In the genomic region with DNA sequence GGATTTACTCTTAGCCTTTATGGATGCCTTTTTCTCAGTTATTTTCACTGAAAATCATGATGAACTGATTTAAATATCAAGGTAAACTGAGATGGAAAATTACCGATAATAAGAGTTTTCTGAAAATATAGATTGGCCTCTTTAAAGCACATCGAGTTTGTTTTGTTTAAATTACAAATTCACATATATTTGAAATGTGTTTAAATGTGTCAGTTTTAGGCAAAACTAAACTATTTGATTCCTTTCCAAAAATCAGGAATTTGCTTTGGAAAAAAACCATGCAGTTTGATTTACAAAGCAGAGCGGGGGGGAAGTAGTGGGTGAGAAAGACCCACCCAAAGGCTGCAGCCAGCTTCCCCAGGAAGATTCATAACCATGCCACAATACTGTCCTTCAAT, we compare ENCODE assay signal across 15 cellular contexts. TPM values are rescaled to one million over a fixed set of nuclear protein-coding genes. Genes with fewer than 3 reads are reported as not detected.
DNase-seq lines count a peak whose midpoint lies in the region; ATAC-seq and TF ChIP-seq lines count a peak whose summit lies in the region.
"Had no signal": no experiment of that assay in that cellular context is flagged by ENCODE, and none has a peak within 500 bp of the region (broad histone marks: within the 10 kb centered on the region; RNA-seq: fewer than 3 reads in every experiment).

No MANE protein-coding gene starts in this region.

- H2AFZ ChIP-seq in GM23248, result no peak overlapping the region

- 21 to 29% methylated on average over 3 of the region's 3 CpGs for WGBS in GM23248 (ENCODE audit: low coverage in 1 of 2, low lambda C conversion rate in 2 of 2, missing lambda C conversion rate in 2 of 2), 2 experiments
- WGBS in spleen, 5 donors, result 72 to 86% (median 77%) methylated on average over 3 of the region's 3 CpGs

- H3K36me3 Mint-ChIP-seq in activated B cell treated with CpG ODN at 0.5 μM for 24 hours (ENCODE audit: low read depth), result no peaks in the 10 kb centered on the region
- H3K36me3 Mint-ChIP-seq in activated T-cell treated with anti-CD3 and anti-CD28 coated beads, Interleukin-2, amount 50 U/mL, for 4 hours (ENCODE audit: insufficient read depth), result no peaks in the 10 kb centered on the region

- H3K4me3 ChIP-seq in GM23248 (no peak overlapping the region), lower lobe of right lung (no peak overlapping the region), spleen (no peak overlapping the region)
- H3K4me3 ChIP-seq: breast epithelium, MG63 had no signal

- H3K4me1 Mint-ChIP-seq in activated B cell treated with CpG ODN at 0.5 μM for 24 hours, result peaks cover 70% of the 10 kb centered on the region
- peaks cover 62% of the 10 kb centered on the region for H3K4me1 Mint-ChIP-seq in activated T-cell treated with anti-CD3 and anti-CD28 coated beads, Interleukin-2, amount 50 U/mL, for 4 hours (ENCODE audit: low read depth)

- no peak for DNase-seq in GM23248
- no peak for DNase-seq in activated B cell treated with CpG ODN at 0.5 μM for 24 hours
- no peak for DNase-seq in lower lobe of right lung
- no peak for DNase-seq in spleen
- DNase-seq in activated T-cell treated with anti-CD3 and anti-CD28 coated beads, Interleukin-2, amount 50 U/mL, for 4 hours, result no peak
- no peak for DNase-seq in activated CD4-positive, CD25-positive, alpha-beta regulatory T cell (lab: John Stamatoyannopoulos, UW)
- DNase-seq in activated CD4-positive, CD25-positive, alpha-beta regulatory T cell treated with anti-CD3 and anti-CD28 coated beads, Interleukin-2, amount 50 U/mL, for 72 hours, result no peak
- DNase-seq: activated CD4-positive, alpha-beta T cell treated with anti-CD3 and anti-CD28 coated beads for 4 hours; COR-L47; MG63; stimulated activated CD4-positive, alpha-beta T cell treated with anti-CD3 and anti-CD28 coated beads, Interleukin-12 subunit alpha, Interleukin-12 subunit beta, amount 100 ng/mL, for 4 hours had no signal

- no peaks in the 10 kb centered on the region for H3K27me3 Mint-ChIP-seq in activated B cell treated with CpG ODN at 0.5 μM for 24 hours
- no peaks in the 10 kb centered on the region for H3K27me3 Mint-ChIP-seq in activated T-cell treated with anti-CD3 and anti-CD28 coated beads, Interleukin-2, amount 50 U/mL, for 4 hours (ENCODE audit: low read depth)
- H3K27me3 Mint-ChIP-seq: activated T-helper 17 cell treated with anti-CD3 and anti-CD28 coated beads, Interleukin-2, amount 50 U/mL, for 72 hours had no signal

- H3K27ac Mint-ChIP-seq in activated B cell treated with CpG ODN at 0.5 μM for 24 hours, result peak overlapping the region; percentile 69
- H3K27ac Mint-ChIP-seq: activated T-helper 17 cell treated with anti-CD3 and anti-CD28 coated beads, Interleukin-2, amount 50 U/mL, for 72 hours had no signal

- H3K36me3 ChIP-seq in GM23248 (ENCODE audit: low read depth) (no peaks in the 10 kb centered on the region), lower lobe of right lung (no peaks in the 10 kb centered on the region), spleen (no peaks in the 10 kb centered on the region)
- H3K36me3 ChIP-seq: breast epithelium, MG63 had no signal

- H3K4me2 ChIP-seq in GM23248 (ENCODE audit: unreplicated experiment), result peak overlapping the region; percentile 33

- intact Hi-C loops in activated B cell treated with CpG ODN at 0.5 μM for 24 hours (cut with micrococcal nuclease), result no loop called here
- intact Hi-C loops in lower lobe of right lung (cut with DNase I), result no loop called here
- intact Hi-C loops in spleen (cut with DNase I; ENCODE audit: low total_unique reads), result no loop called here

- peaks cover 27% of the 10 kb centered on the region for H3F3A ChIP-seq in GM23248 (ENCODE audit: insufficient read depth)

- no peak overlapping the region for H3K4me3 Mint-ChIP-seq in activated B cell treated with CpG ODN at 0.5 μM for 24 hours
- H3K4me3 Mint-ChIP-seq in activated T-cell treated with anti-CD3 and anti-CD28 coated beads, Interleukin-2, amount 50 U/mL, for 4 hours, result no peak overlapping the region

- H3K9ac ChIP-seq in GM23248, result no peak overlapping the region

- H3K79me2 ChIP-seq in GM23248 (ENCODE audit: insufficient read depth), result no peaks in the 10 kb centered on the region

- POLR2A ChIA-PET in activated B cell treated with CpG ODN at 0.5 μM for 24 hours (lab: Charles Lee), result interaction anchor here (0.7 to 4.4 kb wide), 7 partner anchors 7 to 243 kb away, joined by 3 to 33 read pairs (median 14); no protein-coding TSS in a partner anchor

- H3K9me2 ChIP-seq in GM23248 (ENCODE audit: insufficient read depth), result no peaks in the 10 kb centered on the region

- H3K9me3 ChIP-seq in GM23248 (ENCODE audit: low read depth) (no peaks in the 10 kb centered on the region), lower lobe of right lung (no peaks in the 10 kb centered on the region), spleen (peaks cover 0 to 11% (median 0%) of the 10 kb centered on the region in 8 donors)
- H3K9me3 ChIP-seq: breast epithelium, MG63 had no signal

- peaks cover 28% of the 10 kb centered on the region for H3K4me1 ChIP-seq in GM23248 (ENCODE audit: insufficient read depth)
- peaks cover 34% of the 10 kb centered on the region for H3K4me1 ChIP-seq in lower lobe of right lung
- peaks cover 29 to 79% (median 50%) of the 10 kb centered on the region in 6 donors for H3K4me1 ChIP-seq in spleen

- ATAC-seq in activated B cell treated with CpG ODN at 0.5 μM for 24 hours (ENCODE audit: low read depth), result no peak
- ATAC-seq in lower lobe of right lung, result no peak
- no peak for ATAC-seq in activated T-cell treated with anti-CD3 and anti-CD28 coated beads, Interleukin-2, amount 50 U/mL, for 4 hours
- no peak for ATAC-seq in GM19467 (IDR thresholded peaks at IDR 0.05; ENCODE audit: unreplicated experiment)

- H3K27me3 ChIP-seq in GM23248 (replicated peaks; ENCODE audit: insufficient read depth) (no peaks in the 10 kb centered on the region), lower lobe of right lung (ENCODE audit: low read depth) (no peaks in the 10 kb centered on the region), spleen (replicated peaks in 1 of 7) (no peaks in the 10 kb centered on the region)
- H3K27me3 ChIP-seq: breast epithelium, MG63 had no signal

- no peaks in the 10 kb centered on the region for H3K9me3 Mint-ChIP-seq in activated B cell treated with CpG ODN at 0.5 μM for 24 hours
- H3K9me3 Mint-ChIP-seq in activated T-cell treated with anti-CD3 and anti-CD28 coated beads, Interleukin-2, amount 50 U/mL, for 4 hours, result no peaks in the 10 kb centered on the region
- H3K9me3 Mint-ChIP-seq: activated T-helper 17 cell treated with anti-CD3 and anti-CD28 coated beads, Interleukin-2, amount 50 U/mL, for 72 hours; natural killer cell treated with Interleukin-12 subunit alpha and Interleukin-12 subunit beta and Interleukin-15 and Interleukin-18, amount 100 ng/mL, for 72 hours had no signal

- TF ChIP-seq POLR2A in spleen (IDR thresholded peaks at IDR 0.05), result no peak

- H3K27ac ChIP-seq in GM23248 (peak overlapping the region; percentile 1; the same call in 1 of the 2 replicates), lower lobe of right lung (peak overlapping the region; percentile 50), spleen (peak overlapping the region; percentile 53 to 88 (median 84))

- CTCF ChIA-PET in activated B cell treated with CpG ODN at 0.5 μM for 24 hours (lab: Charles Lee), result interaction anchor here (1.4 to 1.6 kb wide), 2 partner anchors 12 to 18 kb away, joined by 3 to 4 read pairs; no protein-coding TSS in a partner anchor

- no peaks in the 10 kb centered on the region for H4K20me1 ChIP-seq in GM23248 (ENCODE audit: insufficient read depth)

- in situ Hi-C loops in GM23248 (cut with MboI), result no loop called here

- no peak for TF ChIP-seq CTCF in activated B cell treated with CpG ODN at 0.5 μM for 24 hours (IDR thresholded peaks at IDR 0.05)
- no peak for TF ChIP-seq CTCF in lower lobe of right lung (IDR thresholded peaks at IDR 0.05)
- no peak for TF ChIP-seq CTCF in spleen (IDR thresholded peaks at IDR 0.05 in 8 of 11, conservative IDR thresholded peaks at IDR 0.05 in 3 of 11)

RNA-seq across cellular contexts. Expression of a gene that starts 52.0 kb away (rescaled TPM):
- 19.3 and 21.8 TPM in 2 replicates for total RNA-seq in GM23248 (2014; rRNA removed; shearing (Covaris generic))
- polyA plus RNA-seq in GM23248 (2016; fragmentation: Nextera tagmentation; extraction: Ambion mirVana) (21.0 and 21.7 TPM in 2 replicates), spleen (10 to 100 TPM; 25.4 to 42.0 (median 32.0) TPM)
- total RNA-seq in activated B cell treated with CpG ODN at 0.5 μM for 24 hours (83.2 and 95.8 TPM in 2 replicates), lower lobe of right lung (109 TPM), spleen (100 to 1,000 TPM in 4 of 7 donors, 10 to 100 TPM in 3; 75.2 to 176 (median 103) TPM)
- total RNA-seq in activated T-cell treated with anti-CD3 and anti-CD28 coated beads, Interleukin-2, amount 50 U/mL, for 4 hours, result 10 to 100 TPM; 57.1 to 60.0 (median 58.2) TPM

Comparison
In these comparisons a context has a peak if more than half of its experiments do, and no peak if none do; other contexts are left out.
1. H3K27ac ChIP-seq: peak in every context shown above with its lines; median percentile 84 in spleen; 50 in lower lobe of right lung; 1 in GM23248.